ENCODE assay signal across 9 cellular contexts in genomic region chrX:126165721-126166401, GRCh38. TPM values are rescaled to one million over a fixed set of nuclear protein-coding genes. Genes with fewer than 3 reads are reported as not detected.
DNase-seq lines count a peak whose midpoint lies in the region; ATAC-seq and TF ChIP-seq lines count a peak whose summit lies in the region.
"Had no signal": no experiment of that assay in that cellular context is flagged by ENCODE, and none has a peak within 500 bp of the region (broad histone marks: within the 10 kb centered on the region; RNA-seq: fewer than 3 reads in every experiment).

Gene DCAF12L2, minus strand, starts transcription at chrX:126166289. Its CDS starts 365 bp downstream, at chrX:126165924.

- no peak within 1 kb of the TSS for H3K27ac ChIP-seq in iPS-20b (ENCODE audit: low read length)
- H3K27ac ChIP-seq in spleen, result no peak within 1 kb of the TSS

- H3K27me3 ChIP-seq in adipocyte (replicated peaks; ENCODE audit: control insufficient read depth, insufficient read depth, low read length) (no peaks in the 10 kb centered on the region), iPS-20b (ENCODE audit: insufficient read depth, low read length) (peaks cover 31% of the 10 kb centered on the region), spleen (replicated peaks in 1 of 7) (peaks cover 0 to 16% (median 0%) of the 10 kb centered on the region in 7 donors)

- H3K4me3 ChIP-seq in adipocyte (ENCODE audit: low read length), result peak within 1 kb of the TSS; percentile 68
- peak within 1 kb of the TSS; percentile 38; the same call in 1 of the 2 replicates for H3K4me3 ChIP-seq in iPS-20b (ENCODE audit: low read length)
- H3K4me3 ChIP-seq in spleen, result peak within 1 kb of the TSS in 1 of 8 donors; percentile 39

- intact Hi-C loops in spleen (cut with DNase I; ENCODE audit: low total_unique reads), result no loop called here

- H3K36me3 ChIP-seq in adipocyte (ENCODE audit: control insufficient read depth, insufficient read depth, low read length, severe bottlenecking) (no peaks in the 10 kb centered on the region), iPS-20b (ENCODE audit: insufficient read depth, low read depth, low read length) (no peaks in the 10 kb centered on the region), spleen (no peaks in the 10 kb centered on the region)

- no peaks in the 10 kb centered on the region for H3K9me3 ChIP-seq in adipocyte (ENCODE audit: control insufficient read depth, low read length)
- H3K9me3 ChIP-seq in iPS-20b (ENCODE audit: insufficient read depth, low read depth, low read length), result no peaks in the 10 kb centered on the region
- peaks cover 0 to 4% (median 0%) of the 10 kb centered on the region in 8 donors for H3K9me3 ChIP-seq in spleen

- no peak for TF ChIP-seq POLR2A in spleen (IDR thresholded peaks at IDR 0.05)

- no peak within 1 kb of the TSS for H3K9ac ChIP-seq in adipocyte (ENCODE audit: low read length)
- no peak within 1 kb of the TSS for H3K9ac ChIP-seq in iPS-20b (ENCODE audit: low read depth, low read length)

- H3K4me1 ChIP-seq in adipocyte (ENCODE audit: control insufficient read depth, insufficient read depth, low read length), result no peaks in the 10 kb centered on the region
- no peaks in the 10 kb centered on the region for H3K4me1 ChIP-seq in iPS-20b (ENCODE audit: insufficient read depth, low read length)
- no peaks in the 10 kb centered on the region for H3K4me1 ChIP-seq in spleen

- WGBS in spleen, 5 donors, result 0 to 57% (median 6%) methylated on average over 12 to 86 of the region's 87 CpGs

- ATAC-seq in HG03139 (IDR thresholded peaks at IDR 0.05; ENCODE audit: unreplicated experiment), result no peak
- no peak for ATAC-seq in HG03045 (IDR thresholded peaks at IDR 0.05; ENCODE audit: unreplicated experiment)

- TF ChIP-seq CTCF in spleen (IDR thresholded peaks at IDR 0.05 in 8 of 11, conservative IDR thresholded peaks at IDR 0.05 in 3 of 11), result no peak

- DNase-seq in NCI-H510A (lab: John Stamatoyannopoulos, UW) (peak; percentile 7), NCI-H510A treated with DMSO at 0.1 percent for 48 hours (lab: John Stamatoyannopoulos, UW) (no peak), adipocyte (ENCODE audit: low read depth) (peak; percentile 0), spleen (peak; percentile 70)
- DNase-seq in stimulated activated CD4-positive, alpha-beta T cell treated with anti-CD3 and anti-CD28 coated beads, Interleukin-4, amount 100 ng/mL, for 4 hours, result no peak
- DNase-seq: small intestine had no signal

RNA-seq across cellular contexts. Expression of gene DCAF12L2, which starts in this region (rescaled TPM):
- not detected for total RNA-seq in spleen
- polyA plus RNA-seq in spleen, result under 1 TPM in 1 of 3 donors, not detected in 2; 0.06 TPM

Comparison
In these comparisons a context has a peak if more than half of its experiments do, and no peak if none do; other contexts are left out.
1. DNase-seq: peak in NCI-H510A (single experiment) and adipocyte (single experiment); none in NCI-H510A treated with DMSO at 0.1 percent for 48 hours (single experiment) and stimulated activated CD4-positive, alpha-beta T cell treated with anti-CD3 and anti-CD28 coated beads, Interleukin-4, amount 100 ng/mL, for 4 hours (0 of 2).
2. Peak in DNase-seq in spleen; RNA of the gene not detected or under 1 TPM.